ENCODE assay signal across 13 cellular contexts in the genomic region with DNA sequence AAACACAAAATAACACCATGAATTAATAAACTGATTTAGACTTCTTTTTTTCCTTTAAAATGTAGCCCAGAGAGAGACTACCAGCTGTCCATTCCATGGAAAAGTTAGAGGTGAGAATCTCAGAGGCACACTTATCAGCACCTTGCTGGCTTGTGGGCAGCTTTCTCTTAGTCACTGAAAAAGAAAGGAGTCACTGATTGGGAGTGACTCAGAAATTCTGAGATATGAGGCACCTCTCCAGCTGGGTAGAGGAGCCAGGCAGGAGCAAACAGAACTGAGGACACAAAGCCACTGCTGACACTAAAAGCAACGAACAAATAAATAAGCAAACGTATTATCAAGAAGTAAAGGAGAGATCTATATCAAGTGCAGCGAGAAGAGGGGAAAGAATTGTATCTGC.
DNase-seq lines count a peak whose midpoint lies in the region; ATAC-seq and TF ChIP-seq lines count a peak whose summit lies in the region.
"Had no signal": no experiment of that assay in that cellular context is flagged by ENCODE, and none has a peak within 500 bp of the region (broad histone marks: within the 10 kb centered on the region; RNA-seq: fewer than 3 reads in every experiment).

No MANE protein-coding gene starts in this region.

- no peaks in the 10 kb centered on the region for H3K27me3 Mint-ChIP-seq in Calu3 (ENCODE audit: unreplicated experiment)

- H3K4me3 Mint-ChIP-seq in Calu3 (ENCODE audit: low read depth, unreplicated experiment): peak overlapping the region; percentile 15
- H3K4me3 Mint-ChIP-seq: activated CD4-positive, alpha-beta T cell treated with anti-CD3 and anti-CD28 coated beads, Interleukin-2, amount 10 ng/mL, durations not matched to agents 24 days and 14 days had no signal

- no peaks in the 10 kb centered on the region for H4K20me1 ChIP-seq in osteoblast (ENCODE audit: insufficient read depth, low read length)

- no peak overlapping the region for H3K4me3 ChIP-seq in HUES48 (ENCODE audit: low read depth, low read length)
- no peak overlapping the region for H3K4me3 ChIP-seq in osteoblast (ENCODE audit: insufficient read depth, low read length)
- H3K4me3 ChIP-seq: thyroid gland had no signal

- no TSS peak for BruUV-seq in Calu3 (replicated peaks; lab: Mats Ljungman, UMichigan)

- DNase-seq in Calu3 (peak; percentile 44), amniotic stem cell (lab: John Stamatoyannopoulos, UW) (peak; percentile 8), kidney glomerular epithelial cell (lab: John Stamatoyannopoulos, UW) (peak; percentile 52), GM13976 (ENCODE audit: low spot score) (no peak), osteoblast (ENCODE audit: insufficient read length, low spot score, missing footprints) (no peak), HuH-7 (ENCODE audit: low spot score) (no peak)
- DNase-seq: activated CD4-positive, alpha-beta T cell treated with anti-CD3 and anti-CD28 coated beads, Interleukin-2, amount 10 ng/mL, durations not matched to agents 24 days and 14 days; cerebellar nuclear complex; GF-D8; stimulated activated CD4-positive, alpha-beta T cell treated with anti-CD3 and anti-CD28 coated beads, Interleukin-12 subunit alpha, Interleukin-12 subunit beta, amount 100 ng/mL, for 4 hours had no signal

- no peak overlapping the region for H3K4me2 ChIP-seq in osteoblast (ENCODE audit: insufficient read depth, low read length)

- CTCF ChIA-PET in Calu3 (lab: Charles Lee): interaction anchor here (0.7 to 1.2 kb wide), 6 partner anchors 10 to 1099 kb away, joined by 3 to 4 read pairs (median 4); no protein-coding TSS in a partner anchor

- H3K27ac ChIP-seq in HUES48 (ENCODE audit: low read depth, low read length) (peak overlapping the region; percentile 89), osteoblast (ENCODE audit: low read depth, low read length) (no peak overlapping the region)
- H3K27ac ChIP-seq: thyroid gland had no signal

- no peak for TF ChIP-seq CTCF in Calu3 (IDR thresholded peaks at IDR 0.05; ENCODE audit: unreplicated experiment)
- no peak for TF ChIP-seq CTCF in GM13976 (IDR thresholded peaks at IDR 0.05; ENCODE audit: borderline replicate concordance, control extremely low read depth, extremely low read depth, insufficient read depth, missing control alignments)
- TF ChIP-seq CTCF in osteoblast (IDR thresholded peaks at IDR 0.05; ENCODE audit: extremely low read depth, low read depth, low read length): no peak

- H3K27me3 ChIP-seq in HUES48 (ENCODE audit: control insufficient read depth, insufficient read depth, low read length) (no peaks in the 10 kb centered on the region), osteoblast (ENCODE audit: insufficient read depth, low read length) (no peaks in the 10 kb centered on the region)
- H3K27me3 ChIP-seq: thyroid gland had no signal

- no peaks in the 10 kb centered on the region for H3K9me3 ChIP-seq in HUES48 (ENCODE audit: control insufficient read depth, insufficient read depth, low read length)
- no peaks in the 10 kb centered on the region for H3K9me3 ChIP-seq in osteoblast (ENCODE audit: low read depth, low read length)
- H3K9me3 ChIP-seq: thyroid gland had no signal

- intact Hi-C loops in Calu3 (cut with micrococcal nuclease; ENCODE audit: unreplicated experiment): no loop called here

- peak overlapping the region; percentile 12 for H3K27ac Mint-ChIP-seq in Calu3 (ENCODE audit: unreplicated experiment)
- H3K27ac Mint-ChIP-seq: activated CD4-positive, alpha-beta T cell treated with anti-CD3 and anti-CD28 coated beads, Interleukin-2, amount 10 ng/mL, durations not matched to agents 24 days and 14 days had no signal

- H3K36me3 Mint-ChIP-seq in Calu3 (ENCODE audit: insufficient read depth, unreplicated experiment): peaks cover 8% of the 10 kb centered on the region

- H3K9me3 Mint-ChIP-seq in Calu3 (ENCODE audit: low read depth, unreplicated experiment): no peaks in the 10 kb centered on the region
- H3K9me3 Mint-ChIP-seq: activated CD4-positive, alpha-beta T cell treated with anti-CD3 and anti-CD28 coated beads, Interleukin-2, amount 10 ng/mL, durations not matched to agents 24 days and 14 days had no signal

- H3K4me1 Mint-ChIP-seq in Calu3 (ENCODE audit: low read depth, unreplicated experiment): peaks cover 21% of the 10 kb centered on the region
- H3K4me1 Mint-ChIP-seq: activated CD4-positive, alpha-beta T cell treated with anti-CD3 and anti-CD28 coated beads, Interleukin-2, amount 10 ng/mL, durations not matched to agents 24 days and 14 days had no signal

- ATAC-seq in HG03045 (IDR thresholded peaks at IDR 0.05; ENCODE audit: unreplicated experiment): no peak

- H3K36me3 ChIP-seq in HUES48 (ENCODE audit: control insufficient read depth, insufficient read depth, low read length) (no peaks in the 10 kb centered on the region), osteoblast (ENCODE audit: insufficient read depth, low read length) (no peaks in the 10 kb centered on the region)
- H3K36me3 ChIP-seq: thyroid gland had no signal

- H2AFZ ChIP-seq in osteoblast (ENCODE audit: low read length): no peak overlapping the region

- peak overlapping the region; percentile 4; the same call in 1 of the 2 replicates for H3K9ac ChIP-seq in HUES48 (ENCODE audit: low read depth, low read length)

- H3K4me1 ChIP-seq in HUES48 (ENCODE audit: control insufficient read depth, insufficient read depth, low read length) (peaks cover 44% of the 10 kb centered on the region), osteoblast (ENCODE audit: insufficient read depth, low read length) (no peaks in the 10 kb centered on the region)

- in situ Hi-C loops in GM13976 (cut with MboI; ENCODE audit: low sequenced_read_pairs, unreplicated experiment): no loop called here

- no peaks in the 10 kb centered on the region for H3K79me2 ChIP-seq in osteoblast (ENCODE audit: insufficient read depth, low read length)

Comparison
In these comparisons a context has a peak if more than half of its experiments do, and no peak if none do; other contexts are left out.
1. DNase-seq: peak in Calu3 (single experiment), amniotic stem cell (single experiment) and kidney glomerular epithelial cell (single experiment); none in GM13976 (single experiment), osteoblast (single experiment) and HuH-7 (single experiment).